In genomic region chr5:141533897-141534296, GRCh38 we compare ENCODE assay signal across 21 cellular contexts. TPM values are rescaled to one million over a fixed set of nuclear protein-coding genes. Genes with fewer than 3 reads are reported as not detected.
DNase-seq lines count a peak whose midpoint lies in the region; ATAC-seq and TF ChIP-seq lines count a peak whose summit lies in the region.
"Had no signal": no experiment of that assay in that cellular context is flagged by ENCODE, and none has a peak within 500 bp of the region (broad histone marks: within the 10 kb centered on the region; RNA-seq: fewer than 3 reads in every experiment).

No MANE protein-coding gene starts in this region.

- H3K79me2 ChIP-seq in trophoblast cell (ENCODE audit: control insufficient read depth, insufficient read depth, low read length, poor library complexity), result no peaks in the 10 kb centered on the region

- no peak overlapping the region for H3K4me3 Mint-ChIP-seq in CD4-positive, alpha-beta T cell
- H3K4me3 Mint-ChIP-seq in immature natural killer cell, result no peak overlapping the region
- H3K4me3 Mint-ChIP-seq: GM23338 had no signal

- H3K14ac ChIP-seq in trophoblast cell (ENCODE audit: low read length), result no peak overlapping the region

- H3K4me1 ChIP-seq in trophoblast cell (ENCODE audit: control insufficient read depth in 1 of 2, insufficient read depth in 2 of 2, low read length in 2 of 2), result peaks cover 1 to 3% of the 10 kb centered on the region in 2 experiments
- H3K4me1 ChIP-seq: A549, HAP-1 had no signal

- no peaks in the 10 kb centered on the region for H3K27me3 ChIP-seq in CD4-positive, alpha-beta T cell (ENCODE audit: control insufficient read depth, insufficient read depth, low read length)
- no peaks in the 10 kb centered on the region for H3K27me3 ChIP-seq in trophoblast cell (ENCODE audit: insufficient read depth, low read length)
- H3K27me3 ChIP-seq: MG63 had no signal

- no peak overlapping the region for H3K4me3 ChIP-seq in trophoblast cell (ENCODE audit: low read depth, low read length)
- H3K4me3 ChIP-seq: A549, GM23338, HAP-1, MG63 had no signal

- DNase-seq in CD4-positive, alpha-beta T cell, result no peak
- DNase-seq in EL (peak; percentile 27), trophoblast cell (no peak), MV-4-11 (lab: John Stamatoyannopoulos, UW) (no peak), immature natural killer cell (no peak), T1000 (lab: John Stamatoyannopoulos, UW) (no peak)
- DNase-seq: Calu3, DMS79 treated with DMSO at 0.1 percent for 48 hours, KBM-7, MG63, NCI-H2029, NCI-H446, NCI-H524 treated with DMSO at 0.1 percent for 48 hours, NCI-H774, PC-3 had no signal

- peaks cover 34% of the 10 kb centered on the region for H3K36me3 Mint-ChIP-seq in CD4-positive, alpha-beta T cell (ENCODE audit: low read depth)
- peaks cover 9 to 22% (median 21%) of the 10 kb centered on the region in 3 donors for H3K36me3 Mint-ChIP-seq in immature natural killer cell

- peak overlapping the region; percentile 55 for H4K91ac ChIP-seq in trophoblast cell (ENCODE audit: low read depth, low read length)

- TF ChIP-seq CTCF in CD4-positive, alpha-beta T cell (IDR thresholded peaks at IDR 0.05), result no peak

- peak overlapping the region; percentile 67 for H2BK5ac ChIP-seq in trophoblast cell (ENCODE audit: low read depth, low read length, poor library complexity)

- H3K9me3 ChIP-seq in CD4-positive, alpha-beta T cell (ENCODE audit: control insufficient read depth, low read length), result no peaks in the 10 kb centered on the region
- no peaks in the 10 kb centered on the region for H3K9me3 ChIP-seq in trophoblast cell (ENCODE audit: insufficient read depth, low read depth, low read length)
- H3K9me3 ChIP-seq: A549, HAP-1, MG63 had no signal

- peak overlapping the region; percentile 35 for H3K27ac Mint-ChIP-seq in CD4-positive, alpha-beta T cell
- H3K27ac Mint-ChIP-seq in immature natural killer cell, result peak overlapping the region in 1 of 6 donors; percentile 70
- H3K27ac Mint-ChIP-seq: GM23338 had no signal

- H3K27ac ChIP-seq in CD4-positive, alpha-beta T cell (ENCODE audit: low read depth, low read length), result no peak overlapping the region
- H3K27ac ChIP-seq in trophoblast cell (ENCODE audit: low read depth, low read length), result no peak overlapping the region
- H3K27ac ChIP-seq: A549, C4-2B had no signal

- no peak for ATAC-seq in CD4-positive, alpha-beta T cell (ENCODE audit: poor library complexity)
- peak; percentile 48 for ATAC-seq in SK-N-SH treated with all-trans-retinoic acid at 6 μM for 48 hours
- ATAC-seq: A549, GM23338, PC-3 had no signal

- H3K4me1 Mint-ChIP-seq in CD4-positive, alpha-beta T cell (ENCODE audit: low read depth), result peaks cover 4% of the 10 kb centered on the region
- H3K4me1 Mint-ChIP-seq in immature natural killer cell, result peaks cover 10 to 26% of the 10 kb centered on the region in 2 donors
- H3K4me1 Mint-ChIP-seq: GM23338 had no signal

- H2BK120ac ChIP-seq in trophoblast cell (ENCODE audit: insufficient read depth, low read length, poor library complexity), result peak overlapping the region; percentile 79

- CTCF ChIA-PET in CD4-positive, alpha-beta T cell (lab: Charles Lee), result interaction anchor here (0.9 to 1.3 kb wide), 2 partner anchors 33 to 214 kb away, joined by 3 to 6 read pairs; partner anchors contain the start of gene TAF7

- no peak overlapping the region for H3K23ac ChIP-seq in trophoblast cell (ENCODE audit: low read length)

- H2AFZ ChIP-seq in trophoblast cell (ENCODE audit: insufficient read depth, low read length, poor library complexity), result no peak overlapping the region
- H2AFZ ChIP-seq: GM23338 had no signal

- no peak overlapping the region for H4K12ac ChIP-seq in trophoblast cell (ENCODE audit: low read depth, low read length)

- no peaks in the 10 kb centered on the region for H3K27me3 Mint-ChIP-seq in CD4-positive, alpha-beta T cell
- peaks cover 0 to 5% (median 2%) of the 10 kb centered on the region in 3 donors for H3K27me3 Mint-ChIP-seq in immature natural killer cell (ENCODE audit: low read depth in 3 of 3)

- H2AK5ac ChIP-seq in trophoblast cell (ENCODE audit: low read length), result no peak overlapping the region

- POLR2A ChIA-PET in CD4-positive, alpha-beta T cell (lab: Charles Lee), result no interaction called here

- H3K4me2 ChIP-seq in trophoblast cell (ENCODE audit: low read length), result no peak overlapping the region
- H3K4me2 ChIP-seq: A549, GM23338 had no signal

- H3K9me3 Mint-ChIP-seq in CD4-positive, alpha-beta T cell, result no peaks in the 10 kb centered on the region
- no peaks in the 10 kb centered on the region for H3K9me3 Mint-ChIP-seq in immature natural killer cell
- H3K9me3 Mint-ChIP-seq: GM23338 had no signal

- WGBS in trophoblast cell (ENCODE audit: extremely low coverage, insufficient coverage, insufficient read length), result no CpG with 5 or more reads among the region's 1 CpG

- H4K8ac ChIP-seq in trophoblast cell (ENCODE audit: low read depth, low read length), result no peak overlapping the region

- no peak overlapping the region for H2BK12ac ChIP-seq in trophoblast cell (ENCODE audit: low read length)

- no peak overlapping the region for H3K9ac ChIP-seq in trophoblast cell (ENCODE audit: low read length)

- intact Hi-C loops in CD4-positive, alpha-beta T cell (cut with DNase I, micrococcal nuclease), result no loop called here

- H3K18ac ChIP-seq in trophoblast cell (ENCODE audit: low read length), result peak overlapping the region; percentile 29

- peaks cover 17 to 21% of the 10 kb centered on the region in 2 experiments for H3K36me3 ChIP-seq in trophoblast cell (ENCODE audit: control insufficient read depth in 1 of 2, insufficient read depth in 2 of 2, low read length in 2 of 2)

- no peak overlapping the region for H3K4ac ChIP-seq in trophoblast cell (ENCODE audit: low read depth, low read length)

- no peaks in the 10 kb centered on the region for H3K79me1 ChIP-seq in trophoblast cell (ENCODE audit: low read length)

TF ChIP-seq in SK-N-SH treated with all-trans-retinoic acid at 6 μM for 48 hours, 23 proteins besides CTCF, POLR2A, EP300 and RAD21 (continues in another document):
- TF ChIP-seq ZFP30 (CRISPR knock-in tag; IDR thresholded peaks at IDR 0.05) (no peak), CSDC2 (CRISPR knock-in tag; IDR thresholded peaks at IDR 0.05) (no peak), TOX (CRISPR knock-in tag; IDR thresholded peaks at IDR 0.05; ENCODE audit: borderline replicate concordance) (no peak), ZC3H10 (CRISPR knock-in tag; IDR thresholded peaks at IDR 0.05) (no peak), ZNF70 (CRISPR knock-in tag; IDR thresholded peaks at IDR 0.05) (no peak), ARNTL (CRISPR knock-in tag; IDR thresholded peaks at IDR 0.05; ENCODE audit: borderline replicate concordance, low read depth) (no peak), POU6F1 (CRISPR knock-in tag; IDR thresholded peaks at IDR 0.05; ENCODE audit: borderline replicate concordance, low read depth) (no peak), CSRNP3 (CRISPR knock-in tag; IDR thresholded peaks at IDR 0.05) (no peak), ESRRG (CRISPR knock-in tag; IDR thresholded peaks at IDR 0.05) (no peak), CREB5 (CRISPR knock-in tag; IDR thresholded peaks at IDR 0.05; ENCODE audit: low read depth) (no peak), ZFP3 (CRISPR knock-in tag; IDR thresholded peaks at IDR 0.05) (no peak), TCF4 (CRISPR knock-in tag; IDR thresholded peaks at IDR 0.05; ENCODE audit: borderline replicate concordance) (no peak), BACH2 (CRISPR knock-in tag; IDR thresholded peaks at IDR 0.05; ENCODE audit: borderline replicate concordance) (no peak)

RNA-seq across cellular contexts. Expression of gene PCDHGC5, which starts 45.0 kb away (rescaled TPM):
- total RNA-seq in CD4-positive, alpha-beta T cell, result not detected
- polyA plus RNA-seq in trophoblast cell (2013), result 0.85 and 0.88 TPM in 2 replicates
- polyA plus RNA-seq in immature natural killer cell, result not detected
- polyA plus RNA-seq: A549 had no signal

RNA-seq across cellular contexts. Expression of gene PCDHGC4, which starts 49.1 kb away (rescaled TPM):
- total RNA-seq in CD4-positive, alpha-beta T cell, result not detected
- polyA plus RNA-seq in trophoblast cell (2013), result 2.5 and 3.3 TPM in 2 replicates
- not detected for polyA plus RNA-seq in immature natural killer cell
- total RNA-seq: G401 had no signal

RNA-seq across cellular contexts. Expression of gene PCDHGC3, which starts 58.1 kb away (rescaled TPM):
- not detected for total RNA-seq in CD4-positive, alpha-beta T cell
- polyA plus RNA-seq in trophoblast cell (2013), result 129 and 131 TPM in 2 replicates
- polyA plus RNA-seq in immature natural killer cell, result 1 to 10 TPM in 1 of 3 donors, under 1 TPM in 2; 0.63 to 1.3 (median 0.77) TPM
